In the genomic region with DNA sequence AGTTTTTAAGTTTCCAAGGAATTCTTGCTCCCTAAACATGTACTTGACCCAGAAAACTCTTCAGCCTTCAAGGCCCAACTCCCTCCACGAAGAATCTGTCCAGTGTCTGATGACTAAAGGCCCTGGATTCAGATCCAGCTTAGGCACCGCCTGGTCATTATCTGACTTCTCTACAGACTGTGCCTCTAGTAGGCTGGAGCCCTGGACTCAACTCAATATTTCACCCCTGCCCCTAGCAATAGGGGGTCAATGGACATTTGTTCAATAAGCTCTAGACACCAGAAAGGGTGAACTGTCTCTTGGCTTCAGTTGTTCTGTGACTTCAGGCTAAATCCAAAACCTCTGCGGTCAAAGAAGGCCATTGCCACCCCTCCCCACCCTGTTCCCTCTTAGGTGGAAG, we compare ENCODE assay signal across 9 cellular contexts. TPM values are rescaled to one million over a fixed set of nuclear protein-coding genes. Genes with fewer than 3 reads are reported as not detected.
A peak's percentile ranks its signal among the peaks of the same experiment; 100 is the strongest.
DNase-seq lines count a peak whose midpoint lies in the region; ATAC-seq, FAIRE-seq and TF ChIP-seq lines count a peak whose summit lies in the region.
"Had no signal": no experiment of that assay in that cellular context is flagged by ENCODE, and none has a peak within 500 bp of the region (broad histone marks: within the 10 kb centered on the region; RNA-seq: fewer than 3 reads in every experiment).

No MANE protein-coding gene starts in this region.

- H3K27me3 Mint-ChIP-seq in activated CD4-positive, alpha-beta memory T cell treated with anti-CD3 and anti-CD28 coated beads, Interleukin-2, amount 10 ng/mL, durations not matched to agents 7 days and 5 days = peaks cover 14% of the 10 kb centered on the region
- no peaks in the 10 kb centered on the region for H3K27me3 Mint-ChIP-seq in chondrocyte (ENCODE audit: low read depth)

- H3F3A ChIP-seq in PC-3 (ENCODE audit: low read length, unreplicated experiment) = no peaks in the 10 kb centered on the region

- no peak for FAIRE-seq in A549 (lab: Jason Lieb, UNC)

- 96% methylated on average over 3 of the region's 3 CpGs for WGBS in A549 (ENCODE audit: missing lambda C conversion rate)
- 100% methylated on average over 1 to 3 of the region's 3 CpGs for WGBS in mesodermal cell (ENCODE audit: insufficient coverage in 2 of 2), 2 experiments

- H3K4me2 ChIP-seq in A549 (no peak overlapping the region; the same call in 2 of the 3 replicates), PC-3 (ENCODE audit: low read length) (no peak overlapping the region)

- H3K36me3 ChIP-seq in mesodermal cell (ENCODE audit: control insufficient read depth, insufficient read depth, low read length) = no peaks in the 10 kb centered on the region
- no peaks in the 10 kb centered on the region for H3K36me3 ChIP-seq in PC-3 (ENCODE audit: low read depth, low read length)

- BruUV-seq in PC-3 (replicated peaks; lab: Mats Ljungman, UMichigan) = no TSS peak

- CTCF ChIA-PET in A549 (lab: Yijun Ruan, JAX) = interaction anchor here (9.9 to 89.2 kb wide), 2 partner anchors 12 to 38 kb away, joined by 161 to 3627 read pairs; a partner anchor contains a TSS
- CTCF ChIA-PET in activated CD4-positive, alpha-beta memory T cell treated with anti-CD3 and anti-CD28 coated beads, Interleukin-2, amount 10 ng/mL, durations not matched to agents 7 days and 5 days (lab: Charles Lee) = interaction anchor here (1.0 to 8.3 kb wide), 5 partner anchors 14 to 59 kb away, joined by 3 to 201 read pairs (median 6); a partner anchor contains a TSS
- CTCF ChIA-PET in PC-3 (lab: Charles Lee) = no interaction called here

- H3K79me2 ChIP-seq in PC-3 (ENCODE audit: low read length) = no peaks in the 10 kb centered on the region

- TF ChIP-seq CTCF in A549 (IDR thresholded peaks at IDR 0.05) (no peak), chondrocyte (IDR thresholded peaks at IDR 0.05) (no peak), PC-3 (conservative IDR thresholded peaks at IDR 0.05; ENCODE audit: low read depth, low read length) (no peak)

- H3K9ac ChIP-seq in PC-3 (ENCODE audit: low read length) = no peak overlapping the region

- H3K9me2 ChIP-seq in PC-3 (replicated peaks; ENCODE audit: low read length) = no peaks in the 10 kb centered on the region

- no peak for TF ChIP-seq EP300 in A549 (IDR thresholded peaks at IDR 0.05)

- no peaks in the 10 kb centered on the region for H3K27me3 ChIP-seq in PC-3 (ENCODE audit: low read length)

- POLR2A ChIA-PET in A549 (lab: Yijun Ruan, JAX) (interaction anchor here (4.2 kb wide), 1 partner anchor 12 kb away, joined by 49 read pairs; no protein-coding TSS in a partner anchor), PC-3 (lab: Charles Lee; ENCODE audit: unreplicated experiment) (no interaction called here)
- POLR2A ChIA-PET in activated CD4-positive, alpha-beta memory T cell treated with anti-CD3 and anti-CD28 coated beads, Interleukin-2, amount 10 ng/mL, durations not matched to agents 7 days and 5 days (lab: Charles Lee) = interaction anchor here (1.3 to 9.8 kb wide), 5 partner anchors 9 to 488 kb away, joined by 4 to 234 read pairs (median 37); a partner anchor contains a TSS

- intact Hi-C loops in PC-3 (cut with micrococcal nuclease) = no loop called here

- ATAC-seq in A549 = no peak
- ATAC-seq in HG02840 (IDR thresholded peaks at IDR 0.05; ENCODE audit: low FRiP score, unreplicated experiment) = no peak
- no peak for ATAC-seq in PC-3

- H3K4me3 Mint-ChIP-seq in activated CD4-positive, alpha-beta memory T cell treated with anti-CD3 and anti-CD28 coated beads, Interleukin-2, amount 10 ng/mL, durations not matched to agents 7 days and 5 days = peak overlapping the region; percentile 77
- H3K4me3 Mint-ChIP-seq in chondrocyte (ENCODE audit: unreplicated experiment) = no peak overlapping the region

- H3K4me3 ChIP-seq in A549 (no peak overlapping the region), mesodermal cell (ENCODE audit: extremely low read depth, insufficient read depth, low read length, poor library complexity, severe bottlenecking) (no peak overlapping the region), PC-3 (ENCODE audit: low read length) (no peak overlapping the region)

- peaks cover 73% of the 10 kb centered on the region for H3K4me1 Mint-ChIP-seq in activated CD4-positive, alpha-beta memory T cell treated with anti-CD3 and anti-CD28 coated beads, Interleukin-2, amount 10 ng/mL, durations not matched to agents 7 days and 5 days
- peaks cover 57% of the 10 kb centered on the region for H3K4me1 Mint-ChIP-seq in chondrocyte (ENCODE audit: low read depth)

- no peaks in the 10 kb centered on the region for H3K9me3 ChIP-seq in A549
- H3K9me3 ChIP-seq in mesodermal cell (ENCODE audit: control insufficient read depth, low read length) = no peaks in the 10 kb centered on the region
- H3K9me3 ChIP-seq in PC-3 (ENCODE audit: low read length) = no peaks in the 10 kb centered on the region

- peak overlapping the region; percentile 99 to 100 for H3K27ac ChIP-seq in A549
- H3K27ac ChIP-seq in mesodermal cell (ENCODE audit: low read depth, low read length, severe bottlenecking) = peak overlapping the region; percentile 41
- no peak overlapping the region for H3K27ac ChIP-seq in PC-3 (ENCODE audit: low read length)

- H3K9me3 Mint-ChIP-seq in activated CD4-positive, alpha-beta memory T cell treated with anti-CD3 and anti-CD28 coated beads, Interleukin-2, amount 10 ng/mL, durations not matched to agents 7 days and 5 days = no peaks in the 10 kb centered on the region
- no peaks in the 10 kb centered on the region for H3K9me3 Mint-ChIP-seq in chondrocyte (ENCODE audit: low read depth)

- TF ChIP-seq RAD21 in A549 (conservative IDR thresholded peaks at IDR 0.05 in 1 of 2, IDR thresholded peaks at IDR 0.05 in 1 of 2) = no peak

- H2AFZ ChIP-seq in PC-3 (ENCODE audit: low read length) = no peak overlapping the region

- TF ChIP-seq POLR2A in A549 (IDR thresholded peaks at IDR 0.05; ENCODE audit: low read length) = no peak

- peaks cover 3% of the 10 kb centered on the region for H3K36me3 Mint-ChIP-seq in activated CD4-positive, alpha-beta memory T cell treated with anti-CD3 and anti-CD28 coated beads, Interleukin-2, amount 10 ng/mL, durations not matched to agents 7 days and 5 days (ENCODE audit: low read depth)
- no peaks in the 10 kb centered on the region for H3K36me3 Mint-ChIP-seq in chondrocyte (ENCODE audit: low read depth)

- DNase-seq in A549 (ENCODE audit: low read depth in 1 of 2, low spot score in 1 of 2) (no peak), ELR (ENCODE audit: low read depth) (peak; percentile 46), chondrocyte (ENCODE audit: low spot score) (no peak), iPS-NIHi7 (ENCODE audit: extremely low spot score) (no peak), PC-3 (no peak)
- DNase-seq in activated CD4-positive, alpha-beta memory T cell treated with anti-CD3 and anti-CD28 coated beads, Interleukin-2, amount 10 ng/mL, durations not matched to agents 7 days and 5 days = no peak
- DNase-seq: SIG-M5 had no signal

- H3K27ac Mint-ChIP-seq in activated CD4-positive, alpha-beta memory T cell treated with anti-CD3 and anti-CD28 coated beads, Interleukin-2, amount 10 ng/mL, durations not matched to agents 7 days and 5 days = peak overlapping the region; percentile 91
- no peak overlapping the region for H3K27ac Mint-ChIP-seq in chondrocyte (ENCODE audit: unreplicated experiment)

- H4K20me1 ChIP-seq in PC-3 (ENCODE audit: low read length) = no peaks in the 10 kb centered on the region

- H3K4me1 ChIP-seq in A549 = peaks cover 70% of the 10 kb centered on the region
- peaks cover 56% of the 10 kb centered on the region for H3K4me1 ChIP-seq in mesodermal cell (ENCODE audit: control insufficient read depth, insufficient read depth, low read length, poor library complexity, severe bottlenecking)
- H3K4me1 ChIP-seq in PC-3 (ENCODE audit: insufficient read depth, low read length) = peaks cover 42% of the 10 kb centered on the region

TF ChIP-seq in A549, 52 proteins besides CTCF, POLR2A, EP300 and RAD21 (continues in another document):
- TF ChIP-seq, protein P1, sequence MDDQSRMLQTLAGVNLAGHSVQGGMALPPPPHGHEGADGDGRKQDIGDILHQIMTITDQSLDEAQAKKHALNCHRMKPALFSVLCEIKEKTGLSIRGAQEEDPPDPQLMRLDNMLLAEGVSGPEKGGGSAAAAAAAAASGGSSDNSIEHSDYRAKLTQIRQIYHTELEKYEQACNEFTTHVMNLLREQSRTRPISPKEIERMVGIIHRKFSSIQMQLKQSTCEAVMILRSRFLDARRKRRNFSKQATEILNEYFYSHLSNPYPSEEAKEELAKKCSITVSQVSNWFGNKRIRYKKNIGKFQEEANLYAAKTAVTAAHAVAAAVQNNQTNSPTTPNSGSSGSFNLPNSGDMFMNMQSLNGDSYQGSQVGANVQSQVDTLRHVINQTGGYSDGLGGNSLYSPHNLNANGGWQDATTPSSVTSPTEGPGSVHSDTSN (IDR thresholded peaks at IDR 0.05) = no peak
- no peak for TF ChIP-seq BHLHE40 (IDR thresholded peaks at IDR 0.05; ENCODE audit: low read depth, low read length)
- TF ChIP-seq CEBPB (IDR thresholded peaks at IDR 0.05) = no peak
- TF ChIP-seq RFX5 (IDR thresholded peaks at IDR 0.05) = no peak
- no peak for TF ChIP-seq HOXB13 (CRISPR knock-in tag; IDR thresholded peaks at IDR 0.05; ENCODE audit: low read depth)

RNA-seq across cellular contexts. Expression of a gene that starts 34.5 kb away (rescaled TPM):
- polyA plus RNA-seq in A549 (2011; rRNA removed) = 22.6 and 29.7 TPM in 2 replicates
- polyA plus RNA-seq in A549 (2012; cell fraction: cytosol; rRNA removed) = 31.1 and 44.6 TPM in 2 replicates
- polyA plus RNA-seq in A549 (2012; cell fraction: nucleus; rRNA removed) = 58.5 and 70.7 TPM in 2 replicates
- polyA plus RNA-seq in A549 (2017; fragmentation: RNase III; extraction: RNeasy Plus Mini Kit Qiagen cat#74134 plus additional on column Dnase treatment) = 37.8 to 40.9 TPM (median 38.8 TPM) in 3 replicates
- 34.3 and 54.4 TPM in 2 replicates for polyA minus RNA-seq in A549 (2011; rRNA and poly(A)+ RNA removed)
- total RNA-seq in activated CD4-positive, alpha-beta memory T cell treated with anti-CD3 and anti-CD28 coated beads, Interleukin-2, amount 10 ng/mL, durations not matched to agents 7 days and 5 days = 10 to 100 TPM; 12.4 to 13.0 TPM
- 10.4 TPM for polyA plus RNA-seq in mesodermal cell (2013, experiment 1 of 2)
- 8.3 TPM for polyA plus RNA-seq in mesodermal cell (2013, experiment 2 of 2)
- total RNA-seq in chondrocyte = 1.7 to 3.3 TPM (median 3.3 TPM) in 3 replicates
- total RNA-seq in PC-3 (2014; rRNA removed) = 3.8 and 4.8 TPM in 2 replicates

RNA-seq across cellular contexts. Expression of a gene that starts 59.3 kb away (rescaled TPM):
- polyA plus RNA-seq in A549 (2011; rRNA removed) (1.6 and 1.7 TPM in 2 replicates), A549 (2017; fragmentation: RNase III; extraction: RNeasy Plus Mini Kit Qiagen cat#74134 plus additional on column Dnase treatment) (2.9 to 3.7 TPM (median 3.2 TPM) in 3 replicates)
- polyA plus RNA-seq in A549 (2012; cell fraction: cytosol; rRNA removed) = 3.3 and 3.8 TPM in 2 replicates
- 4.6 and 5.4 TPM in 2 replicates for polyA plus RNA-seq in A549 (2012; cell fraction: nucleus; rRNA removed)
- polyA minus RNA-seq in A549 (2011; rRNA and poly(A)+ RNA removed) = 2.6 and 3.4 TPM in 2 replicates
- 1 to 10 TPM; 1.8 TPM for total RNA-seq in activated CD4-positive, alpha-beta memory T cell treated with anti-CD3 and anti-CD28 coated beads, Interleukin-2, amount 10 ng/mL, durations not matched to agents 7 days and 5 days
- polyA plus RNA-seq in mesodermal cell (2013, experiment 1 of 2) = 4.9 TPM
- polyA plus RNA-seq in mesodermal cell (2013, experiment 2 of 2) = 3.9 TPM
- total RNA-seq in chondrocyte (4.8 to 5.7 TPM (median 5.5 TPM) in 3 replicates), PC-3 (2014; rRNA removed) (8.7 and 11.3 TPM in 2 replicates)
